10 cellular contexts compared by ENCODE assay signal in the genomic region with DNA sequence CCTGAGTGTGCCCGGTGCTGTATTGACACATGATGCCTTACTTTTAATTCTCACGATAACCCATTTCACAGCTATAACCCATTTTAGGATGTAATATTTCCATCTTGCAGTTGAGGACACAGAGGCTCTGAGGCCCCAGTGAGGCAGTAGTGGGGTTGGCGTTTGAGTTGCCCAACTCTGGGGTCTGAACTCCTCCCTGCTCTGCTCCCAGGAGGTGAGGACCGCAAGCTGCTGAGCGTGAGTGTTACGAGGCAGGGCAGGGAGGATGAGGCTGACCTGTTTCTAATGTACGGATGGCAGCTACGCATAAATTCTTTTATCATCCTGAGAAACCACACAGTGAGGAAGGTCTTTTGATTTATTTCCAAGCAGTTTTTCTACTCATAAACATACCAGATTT. TPM values are rescaled to one million over a fixed set of nuclear protein-coding genes. Genes with fewer than 3 reads are reported as not detected.
DNase-seq lines count a peak whose midpoint lies in the region; ATAC-seq, FAIRE-seq and TF ChIP-seq lines count a peak whose summit lies in the region.
"Had no signal": no experiment of that assay in that cellular context is flagged by ENCODE, and none has a peak within 500 bp of the region (broad histone marks: within the 10 kb centered on the region; RNA-seq: fewer than 3 reads in every experiment).

No MANE protein-coding gene starts in this region.

- H3K27ac ChIP-seq in A549, result peak overlapping the region; percentile 89 to 95
- H3K27ac ChIP-seq in osteoblast (ENCODE audit: low read depth, low read length), result peak overlapping the region; percentile 72
- H3K27ac ChIP-seq: SK-N-MC had no signal

- peaks cover 22% of the 10 kb centered on the region for H3K4me1 Mint-ChIP-seq in dendritic cell treated with granulocyte-macrophage colony-stimulating factor and Interleukin-4, amounts not matched to agents 40 ng/mL and 50 ng/mL, for 4 days (ENCODE audit: low read depth)

- CTCF ChIA-PET in A549 (lab: Yijun Ruan, JAX), result interaction anchor here (1.2 to 2.0 kb wide), 3 partner anchors 14 to 42 kb away, joined by 4 to 8 read pairs (median 4); no protein-coding TSS in a partner anchor

- H3K4me1 ChIP-seq in A549, result peaks cover 29% of the 10 kb centered on the region
- H3K4me1 ChIP-seq in osteoblast (ENCODE audit: insufficient read depth, low read length), result peaks cover 29% of the 10 kb centered on the region

- no peak for TF ChIP-seq POLR2A in A549 (IDR thresholded peaks at IDR 0.05; ENCODE audit: low read length)
- no peak for TF ChIP-seq POLR2A in NB4 (IDR thresholded peaks at IDR 0.05; ENCODE audit: extremely low read depth, insufficient read length)

- POLR2A ChIA-PET in A549 (lab: Yijun Ruan, JAX), result no interaction called here

- ATAC-seq in A549 (no peak), GM21528 (IDR thresholded peaks at IDR 0.05; ENCODE audit: low FRiP score, unreplicated experiment) (no peak), HG03097 (IDR thresholded peaks at IDR 0.05; ENCODE audit: low FRiP score, unreplicated experiment) (no peak)

- peaks cover 15% of the 10 kb centered on the region for H4K20me1 ChIP-seq in osteoblast (ENCODE audit: insufficient read depth, low read length)

- peak overlapping the region; percentile 52 for H3K27ac Mint-ChIP-seq in dendritic cell treated with granulocyte-macrophage colony-stimulating factor and Interleukin-4, amounts not matched to agents 40 ng/mL and 50 ng/mL, for 4 days
- H3K27ac Mint-ChIP-seq: progenitor cell of endocrine pancreas had no signal

- H3K4me3 ChIP-seq in A549 (no peak overlapping the region), NB4 (ENCODE audit: low read depth, low read length) (no peak overlapping the region), osteoblast (ENCODE audit: insufficient read depth, low read length) (no peak overlapping the region)
- H3K4me3 ChIP-seq: SK-N-MC had no signal

- H3K4me2 ChIP-seq in A549, result peak overlapping the region; percentile 71; the same call in 2 of the 3 replicates
- H3K4me2 ChIP-seq in osteoblast (ENCODE audit: insufficient read depth, low read length), result no peak overlapping the region

- no peak for FAIRE-seq in A549 (lab: Jason Lieb, UNC)

- H3K27me3 Mint-ChIP-seq in dendritic cell treated with granulocyte-macrophage colony-stimulating factor and Interleukin-4, amounts not matched to agents 40 ng/mL and 50 ng/mL, for 4 days, result no peaks in the 10 kb centered on the region
- H3K27me3 Mint-ChIP-seq: progenitor cell of endocrine pancreas had no signal

- H3K4me3 Mint-ChIP-seq in dendritic cell treated with granulocyte-macrophage colony-stimulating factor and Interleukin-4, amounts not matched to agents 40 ng/mL and 50 ng/mL, for 4 days, result no peak overlapping the region

- peaks cover 83% of the 10 kb centered on the region for H3K36me3 Mint-ChIP-seq in dendritic cell treated with granulocyte-macrophage colony-stimulating factor and Interleukin-4, amounts not matched to agents 40 ng/mL and 50 ng/mL, for 4 days (ENCODE audit: low read depth)

- no peaks in the 10 kb centered on the region for H3K9me3 Mint-ChIP-seq in dendritic cell treated with granulocyte-macrophage colony-stimulating factor and Interleukin-4, amounts not matched to agents 40 ng/mL and 50 ng/mL, for 4 days

- 95% methylated on average over 8 of the region's 8 CpGs for WGBS in A549 (ENCODE audit: missing lambda C conversion rate)

- DNase-seq in A549 (ENCODE audit: low read depth in 1 of 2, low spot score in 1 of 2) (no peak), NB4 (ENCODE audit: low read depth) (peak; percentile 84), osteoblast (ENCODE audit: insufficient read length, low spot score, missing footprints) (peak; percentile 15), UCSD-AML1 (lab: John Stamatoyannopoulos, UW; ENCODE audit: unreplicated experiment) (no peak)
- no peak for DNase-seq in stimulated activated CD4-positive, alpha-beta T cell treated with anti-CD3 and anti-CD28 coated beads, Interleukin-2, amount 100 ng/mL, for 24 hours

- H3K79me2 ChIP-seq in osteoblast (ENCODE audit: insufficient read depth, low read length), result peaks cover 67% of the 10 kb centered on the region

- TF ChIP-seq RAD21 in A549 (conservative IDR thresholded peaks at IDR 0.05 in 1 of 2, IDR thresholded peaks at IDR 0.05 in 1 of 2), result no peak

- H3K36me3 ChIP-seq in osteoblast (ENCODE audit: insufficient read depth, low read length), result peaks cover 43% of the 10 kb centered on the region

- intact Hi-C loops in dendritic cell treated with granulocyte-macrophage colony-stimulating factor and Interleukin-4, amounts not matched to agents 40 ng/mL and 50 ng/mL, for 4 days (cut with micrococcal nuclease), result no loop called here

- no peaks in the 10 kb centered on the region for H3K27me3 ChIP-seq in osteoblast (ENCODE audit: insufficient read depth, low read length)

- H2AFZ ChIP-seq in osteoblast (ENCODE audit: low read length), result no peak overlapping the region

- no peak for TF ChIP-seq CTCF in A549 (IDR thresholded peaks at IDR 0.05)
- no peak for TF ChIP-seq CTCF in NB4 (IDR thresholded peaks at IDR 0.05; ENCODE audit: low read depth, low read length)
- no peak for TF ChIP-seq CTCF in osteoblast (IDR thresholded peaks at IDR 0.05; ENCODE audit: extremely low read depth, low read depth, low read length)

- H3K9me3 ChIP-seq in A549 (no peaks in the 10 kb centered on the region), osteoblast (ENCODE audit: low read depth, low read length) (no peaks in the 10 kb centered on the region)

- no peak for TF ChIP-seq EP300 in A549 (IDR thresholded peaks at IDR 0.05)

TF ChIP-seq in A549, 52 proteins besides CTCF, POLR2A, EP300 and RAD21 (continues in another document):
- TF ChIP-seq CEBPB (IDR thresholded peaks at IDR 0.05), result no peak
- TF ChIP-seq EHF (CRISPR knock-in tag; IDR thresholded peaks at IDR 0.05), result no peak
- TF ChIP-seq JUNB (IDR thresholded peaks at IDR 0.05), result no peak
- no peak for TF ChIP-seq ZFP36 (IDR thresholded peaks at IDR 0.05; ENCODE audit: borderline replicate concordance, partially characterized antibody)
- TF ChIP-seq, protein P1, sequence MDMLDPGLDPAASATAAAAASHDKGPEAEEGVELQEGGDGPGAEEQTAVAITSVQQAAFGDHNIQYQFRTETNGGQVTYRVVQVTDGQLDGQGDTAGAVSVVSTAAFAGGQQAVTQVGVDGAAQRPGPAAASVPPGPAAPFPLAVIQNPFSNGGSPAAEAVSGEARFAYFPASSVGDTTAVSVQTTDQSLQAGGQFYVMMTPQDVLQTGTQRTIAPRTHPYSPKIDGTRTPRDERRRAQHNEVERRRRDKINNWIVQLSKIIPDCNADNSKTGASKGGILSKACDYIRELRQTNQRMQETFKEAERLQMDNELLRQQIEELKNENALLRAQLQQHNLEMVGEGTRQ (IDR thresholded peaks at IDR 0.05), result no peak
- TF ChIP-seq RCOR1 (IDR thresholded peaks at IDR 0.05; ENCODE audit: low read depth, low read length), result no peak
- no peak for TF ChIP-seq MYC (IDR thresholded peaks at IDR 0.05; ENCODE audit: borderline replicate concordance, low read length)
- TF ChIP-seq PHF8 (IDR thresholded peaks at IDR 0.05; ENCODE audit: borderline replicate concordance, low read depth), result no peak
- TF ChIP-seq, protein P2, sequence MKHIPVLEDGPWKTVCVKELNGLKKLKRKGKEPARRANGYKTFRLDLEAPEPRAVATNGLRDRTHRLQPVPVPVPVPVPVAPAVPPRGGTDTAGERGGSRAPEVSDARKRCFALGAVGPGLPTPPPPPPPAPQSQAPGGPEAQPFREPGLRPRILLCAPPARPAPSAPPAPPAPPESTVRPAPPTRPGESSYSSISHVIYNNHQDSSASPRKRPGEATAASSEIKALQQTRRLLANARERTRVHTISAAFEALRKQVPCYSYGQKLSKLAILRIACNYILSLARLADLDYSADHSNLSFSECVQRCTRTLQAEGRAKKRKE (CRISPR knock-in tag; IDR thresholded peaks at IDR 0.05; ENCODE audit: low read depth), result no peak
- TF ChIP-seq, protein P3, sequence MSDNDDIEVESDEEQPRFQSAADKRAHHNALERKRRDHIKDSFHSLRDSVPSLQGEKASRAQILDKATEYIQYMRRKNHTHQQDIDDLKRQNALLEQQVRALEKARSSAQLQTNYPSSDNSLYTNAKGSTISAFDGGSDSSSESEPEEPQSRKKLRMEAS (IDR thresholded peaks at IDR 0.05), result no peak

RNA-seq across cellular contexts. Expression of a gene that starts 11.4 kb away (rescaled TPM):
- polyA plus RNA-seq in A549 (2011; rRNA removed), result 25.9 and 29.2 TPM in 2 replicates
- polyA plus RNA-seq in A549 (2012; cell fraction: cytosol; rRNA removed), result 45.0 and 55.2 TPM in 2 replicates
- 44.2 and 52.1 TPM in 2 replicates for polyA plus RNA-seq in A549 (2012; cell fraction: nucleus; rRNA removed)
- 22.6 to 23.1 TPM (median 22.9 TPM) in 3 replicates for polyA plus RNA-seq in A549 (2017; fragmentation: RNase III; extraction: RNeasy Plus Mini Kit Qiagen cat#74134 plus additional on column Dnase treatment)
- polyA minus RNA-seq in A549 (2011; rRNA and poly(A)+ RNA removed), result 45.9 and 47.6 TPM in 2 replicates
- total RNA-seq in osteoblast, result 38.0 and 39.8 TPM in 2 replicates

RNA-seq across cellular contexts. Expression of a gene that starts 11.6 kb away (rescaled TPM):
- 10.0 and 12.2 TPM in 2 replicates for polyA plus RNA-seq in A549 (2011; rRNA removed)
- 13.5 and 15.8 TPM in 2 replicates for polyA plus RNA-seq in A549 (2012; cell fraction: cytosol; rRNA removed)
- 46.1 and 48.0 TPM in 2 replicates for polyA plus RNA-seq in A549 (2012; cell fraction: nucleus; rRNA removed)
- polyA plus RNA-seq in A549 (2017; fragmentation: RNase III; extraction: RNeasy Plus Mini Kit Qiagen cat#74134 plus additional on column Dnase treatment), result 8.1 to 9.6 TPM (median 8.4 TPM) in 3 replicates
- 10.8 and 12.8 TPM in 2 replicates for polyA minus RNA-seq in A549 (2011; rRNA and poly(A)+ RNA removed)
- 3.3 and 4.7 TPM in 2 replicates for total RNA-seq in osteoblast

RNA-seq across cellular contexts. Expression of a gene that starts 27.4 kb away (rescaled TPM):
- 0.12 TPM in 1 of 2 replicates, not detected in the other for polyA plus RNA-seq in A549 (2011; rRNA removed)
- polyA plus RNA-seq in A549 (2012; cell fraction: cytosol; rRNA removed), result 0.05 and 0.06 TPM in 2 replicates
- polyA plus RNA-seq in A549 (2012; cell fraction: nucleus; rRNA removed), result 0.28 TPM in 1 of 2 replicates, not detected in the other
- 0.12 TPM in 1 of 3 replicates, not detected in the others for polyA plus RNA-seq in A549 (2017; fragmentation: RNase III; extraction: RNeasy Plus Mini Kit Qiagen cat#74134 plus additional on column Dnase treatment)
- not detected in 2 replicates for polyA minus RNA-seq in A549 (2011; rRNA and poly(A)+ RNA removed)
- total RNA-seq in osteoblast, result 7.6 and 8.0 TPM in 2 replicates

RNA-seq across cellular contexts. Expression of a gene that starts 54.0 kb away (rescaled TPM):
- polyA plus RNA-seq in A549 (2011; rRNA removed) (25.4 and 27.8 TPM in 2 replicates), A549 (2017; fragmentation: RNase III; extraction: RNeasy Plus Mini Kit Qiagen cat#74134 plus additional on column Dnase treatment) (19.9 to 22.8 TPM (median 22.2 TPM) in 3 replicates)
- 23.8 and 34.1 TPM in 2 replicates for polyA plus RNA-seq in A549 (2012; cell fraction: cytosol; rRNA removed)
- polyA plus RNA-seq in A549 (2012; cell fraction: nucleus; rRNA removed), result 37.4 and 40.1 TPM in 2 replicates
- polyA minus RNA-seq in A549 (2011; rRNA and poly(A)+ RNA removed), result 36.7 and 51.3 TPM in 2 replicates
- total RNA-seq in osteoblast, result 28.6 and 29.5 TPM in 2 replicates

RNA-seq across cellular contexts. Expression of a gene that starts 54.1 kb away (rescaled TPM):
- 52.3 and 62.1 TPM in 2 replicates for polyA plus RNA-seq in A549 (2011; rRNA removed)
- 62.7 and 67.5 TPM in 2 replicates for polyA plus RNA-seq in A549 (2012; cell fraction: cytosol; rRNA removed)
- polyA plus RNA-seq in A549 (2012; cell fraction: nucleus; rRNA removed), result 107 and 133 TPM in 2 replicates
- 29.2 to 37.9 TPM (median 33.2 TPM) in 3 replicates for polyA plus RNA-seq in A549 (2017; fragmentation: RNase III; extraction: RNeasy Plus Mini Kit Qiagen cat#74134 plus additional on column Dnase treatment)
- 176 and 187 TPM in 2 replicates for polyA minus RNA-seq in A549 (2011; rRNA and poly(A)+ RNA removed)
- total RNA-seq in osteoblast, result 28.9 and 30.0 TPM in 2 replicates

Comparison
In these comparisons a context has a peak if more than half of its experiments do, and no peak if none do; other contexts are left out.
1. DNase-seq: peak in NB4 (single experiment) and osteoblast (single experiment); none in A549 (0 of 2), stimulated activated CD4-positive, alpha-beta T cell treated with anti-CD3 and anti-CD28 coated beads, Interleukin-2, amount 100 ng/mL, for 24 hours (0 of 2) and UCSD-AML1 (single experiment).